25 cellular contexts compared by ENCODE assay signal in genomic region chr1:196075621-196076020, GRCh38.
"Had no signal": no experiment of that assay in that cellular context is flagged by ENCODE, and none has a peak within 500 bp of the region (broad histone marks: within the 10 kb centered on the region; RNA-seq: fewer than 3 reads in every experiment).

No MANE protein-coding gene starts in this region.

- H3K4me1 Mint-ChIP-seq: stimulated activated effector memory CD8-positive, alpha-beta T cell treated with anti-CD3 and anti-CD28 coated beads, Interleukin-12 subunit alpha, Interleukin-12 subunit beta, amount 100 ng/mL, for 72 hours; stimulated activated memory B cell treated with anti-CD40 and anti-IgM and Interleukin-4, amounts not matched to agents 10 μg/mL and 1 μg/mL and 100 μg/mL, for 72 hours; stimulated activated naive B cell treated with anti-CD40 and anti-IgM and Interleukin-4, amounts not matched to agents 10 μg/mL and 1 μg/mL and 100 μg/mL, for 72 hours; stimulated activated naive CD8-positive, alpha-beta T cell treated with anti-CD3 and anti-CD28 coated beads, Interleukin-15, amount 100 ng/mL, for 72 hours had no signal

- H3K27ac Mint-ChIP-seq: stimulated activated effector memory CD8-positive, alpha-beta T cell treated with anti-CD3 and anti-CD28 coated beads, Interleukin-12 subunit alpha, Interleukin-12 subunit beta, amount 100 ng/mL, for 72 hours; stimulated activated memory B cell treated with anti-CD40 and anti-IgM and Interleukin-4, amounts not matched to agents 10 μg/mL and 1 μg/mL and 100 μg/mL, for 72 hours; stimulated activated naive B cell treated with anti-CD40 and anti-IgM and Interleukin-4, amounts not matched to agents 10 μg/mL and 1 μg/mL and 100 μg/mL, for 72 hours; stimulated activated naive CD8-positive, alpha-beta T cell treated with anti-CD3 and anti-CD28 coated beads, Interleukin-15, amount 100 ng/mL, for 72 hours; stimulated activated naive CD8-positive, alpha-beta T cell treated with anti-CD3 and anti-CD28 coated beads, Interleukin-15, Interleukin-2, amounts not matched to agents 100 ng/mL and 50 ng/mL, for 24 hours; type B pancreatic cell had no signal

- H3K9me3 Mint-ChIP-seq: stimulated activated effector memory CD8-positive, alpha-beta T cell treated with anti-CD3 and anti-CD28 coated beads, Interleukin-12 subunit alpha, Interleukin-12 subunit beta, amount 100 ng/mL, for 72 hours; stimulated activated memory B cell treated with anti-CD40 and anti-IgM and Interleukin-4, amounts not matched to agents 10 μg/mL and 1 μg/mL and 100 μg/mL, for 72 hours; stimulated activated naive B cell treated with anti-CD40 and anti-IgM and Interleukin-4, amounts not matched to agents 10 μg/mL and 1 μg/mL and 100 μg/mL, for 72 hours; stimulated activated naive CD8-positive, alpha-beta T cell treated with anti-CD3 and anti-CD28 coated beads, Interleukin-15, amount 100 ng/mL, for 72 hours; stimulated activated naive CD8-positive, alpha-beta T cell treated with anti-CD3 and anti-CD28 coated beads, Interleukin-15, Interleukin-2, amounts not matched to agents 100 ng/mL and 50 ng/mL, for 24 hours; type B pancreatic cell had no signal

- H3K36me3 Mint-ChIP-seq: stimulated activated effector memory CD8-positive, alpha-beta T cell treated with anti-CD3 and anti-CD28 coated beads, Interleukin-12 subunit alpha, Interleukin-12 subunit beta, amount 100 ng/mL, for 72 hours; stimulated activated memory B cell treated with anti-CD40 and anti-IgM and Interleukin-4, amounts not matched to agents 10 μg/mL and 1 μg/mL and 100 μg/mL, for 72 hours; stimulated activated naive B cell treated with anti-CD40 and anti-IgM and Interleukin-4, amounts not matched to agents 10 μg/mL and 1 μg/mL and 100 μg/mL, for 72 hours; type B pancreatic cell had no signal

- ATAC-seq: stimulated activated effector memory CD8-positive, alpha-beta T cell treated with anti-CD3 and anti-CD28 coated beads, Interleukin-12 subunit alpha, Interleukin-12 subunit beta, amount 100 ng/mL, for 72 hours; stimulated activated memory B cell treated with anti-CD40 and anti-IgM and Interleukin-4, amounts not matched to agents 10 μg/mL and 1 μg/mL and 100 μg/mL, for 72 hours; stimulated activated naive B cell treated with anti-CD40 and anti-IgM and Interleukin-4, amounts not matched to agents 10 μg/mL and 1 μg/mL and 100 μg/mL, for 72 hours; stimulated activated naive CD8-positive, alpha-beta T cell treated with anti-CD3 and anti-CD28 coated beads, Interleukin-15, amount 100 ng/mL, for 72 hours; stimulated activated naive CD8-positive, alpha-beta T cell treated with anti-CD3 and anti-CD28 coated beads, Interleukin-15, Interleukin-2, amounts not matched to agents 100 U/mL and 50 U/mL, for 24 hours; upper lobe of right lung had no signal

- H3K27me3 Mint-ChIP-seq: stimulated activated memory B cell treated with anti-CD40 and anti-IgM and Interleukin-4, amounts not matched to agents 10 μg/mL and 1 μg/mL and 100 μg/mL, for 72 hours; stimulated activated naive B cell treated with anti-CD40 and anti-IgM and Interleukin-4, amounts not matched to agents 10 μg/mL and 1 μg/mL and 100 μg/mL, for 72 hours; stimulated activated naive CD8-positive, alpha-beta T cell treated with anti-CD3 and anti-CD28 coated beads, Interleukin-15, amount 100 ng/mL, for 72 hours; stimulated activated naive CD8-positive, alpha-beta T cell treated with anti-CD3 and anti-CD28 coated beads, Interleukin-15, Interleukin-2, amounts not matched to agents 100 ng/mL and 50 ng/mL, for 24 hours; type B pancreatic cell had no signal

- H3K4me3 Mint-ChIP-seq: stimulated activated effector memory CD8-positive, alpha-beta T cell treated with anti-CD3 and anti-CD28 coated beads, Interleukin-12 subunit alpha, Interleukin-12 subunit beta, amount 100 ng/mL, for 72 hours; stimulated activated memory B cell treated with anti-CD40 and anti-IgM and Interleukin-4, amounts not matched to agents 10 μg/mL and 1 μg/mL and 100 μg/mL, for 72 hours; stimulated activated naive B cell treated with anti-CD40 and anti-IgM and Interleukin-4, amounts not matched to agents 10 μg/mL and 1 μg/mL and 100 μg/mL, for 72 hours; stimulated activated naive CD8-positive, alpha-beta T cell treated with anti-CD3 and anti-CD28 coated beads, Interleukin-15, amount 100 ng/mL, for 72 hours; stimulated activated naive CD8-positive, alpha-beta T cell treated with anti-CD3 and anti-CD28 coated beads, Interleukin-15, Interleukin-2, amounts not matched to agents 100 ng/mL and 50 ng/mL, for 24 hours; type B pancreatic cell had no signal

- FAIRE-seq: urothelium cell line had no signal

- DNase-seq: stimulated activated CD4-positive, alpha-beta T cell treated with anti-CD3 and anti-CD28 coated beads, Interleukin-2, amount 100 ng/mL, for 48 hours; stimulated activated CD4-positive, alpha-beta T cell treated with anti-CD3 and anti-CD28 coated beads, Interleukin-4, amount 100 ng/mL, for 1 hour; stimulated activated CD4-positive, alpha-beta T cell treated with anti-CD3 and anti-CD28 coated beads, Interleukin-4, amount 100 ng/mL, for 24 hours; stimulated activated CD4-positive, alpha-beta T cell treated with anti-CD3 and anti-CD28 coated beads, Interleukin-4, amount 100 ng/mL, for 4 hours; stimulated activated CD8-positive, alpha-beta memory T cell treated with anti-CD3 and anti-CD28 coated beads, Interleukin-4, amount 100 ng/mL, for 48 hours; stimulated activated naive B cell treated with anti-CD40 and anti-IgM and Interleukin-4, amounts not matched to agents 10 μg/mL and 1 μg/mL and 100 μg/mL, for 72 hours; stimulated activated naive CD4-positive, alpha-beta T cell; stimulated activated naive CD4-positive, alpha-beta T cell treated with Interleukin-2 at 50 U/mL for 16 hours; stimulated activated naive CD8-positive, alpha-beta T cell treated with anti-CD3 and anti-CD28 coated beads, Interleukin-15, amount 100 ng/mL, for 72 hours; stimulated activated naive CD8-positive, alpha-beta T cell treated with anti-CD3 and anti-CD28 coated beads, Interleukin-15, Interleukin-2, amounts not matched to agents 100 U/mL and 50 U/mL, for 24 hours; stomach; substantia nigra; testis; thyroid gland; tibial artery; transverse colon; trophoblast cell; upper lobe of left lung; upper lobe of right lung; uterus had no signal
